ENCODE assay signal across 19 cellular contexts in genomic region chr5:146860213-146860891, GRCh38. TPM values are rescaled to one million over a fixed set of nuclear protein-coding genes. Genes with fewer than 3 reads are reported as not detected.
DNase-seq lines count a peak whose midpoint lies in the region; ATAC-seq, FAIRE-seq and TF ChIP-seq lines count a peak whose summit lies in the region.
"Had no signal": no experiment of that assay in that cellular context is flagged by ENCODE, and none has a peak within 500 bp of the region (broad histone marks: within the 10 kb centered on the region; RNA-seq: fewer than 3 reads in every experiment).

No MANE protein-coding gene starts in this region.

- H3K79me2 ChIP-seq in astrocyte (ENCODE audit: insufficient read depth, low read length), result no peaks in the 10 kb centered on the region

- in situ Hi-C loops in Caki2 (cut with HindIII; ENCODE audit: low pct_unique_long_range_greater_than_20kb, low sequenced_read_pairs), result no loop called here

- no peaks in the 10 kb centered on the region for H3K36me3 ChIP-seq in astrocyte (ENCODE audit: insufficient read depth, low read length)
- H3K36me3 ChIP-seq: BE2C, uterus had no signal

- H3K27me3 Mint-ChIP-seq in astrocyte (ENCODE audit: low read depth, unreplicated experiment) (no peaks in the 10 kb centered on the region), mesothelial cell of epicardium (ENCODE audit: low read depth) (no peaks in the 10 kb centered on the region)
- H3K27me3 Mint-ChIP-seq in stimulated activated naive B cell treated with anti-CD40 and anti-IgM and Interleukin-4, amounts not matched to agents 10 μg/mL and 1 μg/mL and 100 μg/mL, for 72 hours, result peaks cover 0 to 3% of the 10 kb centered on the region in 2 donors

- no peaks in the 10 kb centered on the region for H3K36me3 Mint-ChIP-seq in astrocyte (ENCODE audit: low read depth, unreplicated experiment)
- peaks cover 2% of the 10 kb centered on the region for H3K36me3 Mint-ChIP-seq in mesothelial cell of epicardium
- no peaks in the 10 kb centered on the region for H3K36me3 Mint-ChIP-seq in stimulated activated naive B cell treated with anti-CD40 and anti-IgM and Interleukin-4, amounts not matched to agents 10 μg/mL and 1 μg/mL and 100 μg/mL, for 72 hours

- H3K9ac ChIP-seq in astrocyte (ENCODE audit: low read length), result no peak overlapping the region

- peak overlapping the region; percentile 26 for H3K4me2 ChIP-seq in astrocyte (ENCODE audit: low read length)

- no peaks in the 10 kb centered on the region for H3K4me1 ChIP-seq in astrocyte (ENCODE audit: insufficient read depth, low read length)
- H3K4me1 ChIP-seq: BE2C, uterus had no signal

- no peaks in the 10 kb centered on the region for H3K9me3 ChIP-seq in astrocyte (ENCODE audit: insufficient read depth, low read depth, low read length)
- H3K9me3 ChIP-seq: BE2C, uterus had no signal

- peaks cover 7% of the 10 kb centered on the region for H3K4me1 Mint-ChIP-seq in astrocyte (ENCODE audit: low read depth, unreplicated experiment)
- H3K4me1 Mint-ChIP-seq in mesothelial cell of epicardium, result peaks cover 19% of the 10 kb centered on the region
- H3K4me1 Mint-ChIP-seq in stimulated activated naive B cell treated with anti-CD40 and anti-IgM and Interleukin-4, amounts not matched to agents 10 μg/mL and 1 μg/mL and 100 μg/mL, for 72 hours, result no peaks in the 10 kb centered on the region

- no peak for FAIRE-seq in astrocyte (lab: Jason Lieb, UNC)

- no peak overlapping the region for H3K4me3 Mint-ChIP-seq in astrocyte (ENCODE audit: unreplicated experiment)
- H3K4me3 Mint-ChIP-seq in mesothelial cell of epicardium, result no peak overlapping the region
- no peak overlapping the region for H3K4me3 Mint-ChIP-seq in stimulated activated naive B cell treated with anti-CD40 and anti-IgM and Interleukin-4, amounts not matched to agents 10 μg/mL and 1 μg/mL and 100 μg/mL, for 72 hours

- H3K9me3 Mint-ChIP-seq in astrocyte (ENCODE audit: unreplicated experiment) (no peaks in the 10 kb centered on the region), mesothelial cell of epicardium (no peaks in the 10 kb centered on the region)
- H3K9me3 Mint-ChIP-seq in stimulated activated naive B cell treated with anti-CD40 and anti-IgM and Interleukin-4, amounts not matched to agents 10 μg/mL and 1 μg/mL and 100 μg/mL, for 72 hours, result no peaks in the 10 kb centered on the region

- H2AFZ ChIP-seq in astrocyte (ENCODE audit: low read depth, low read length), result no peak overlapping the region

- no peak overlapping the region for H3K27ac ChIP-seq in astrocyte (ENCODE audit: low read depth, low read length)
- H3K27ac ChIP-seq: uterus had no signal

- no peak for ATAC-seq in HG02884 (IDR thresholded peaks at IDR 0.05; ENCODE audit: unreplicated experiment)
- no peak for ATAC-seq in stimulated activated naive B cell treated with anti-CD40 and anti-IgM and Interleukin-4, amounts not matched to agents 10 μg/mL and 1 μg/mL and 100 μg/mL, for 72 hours (replicated peaks)

- no peak overlapping the region for H3K27ac Mint-ChIP-seq in astrocyte (ENCODE audit: unreplicated experiment)
- H3K27ac Mint-ChIP-seq in mesothelial cell of epicardium, result peak overlapping the region; percentile 53
- H3K27ac Mint-ChIP-seq in stimulated activated naive B cell treated with anti-CD40 and anti-IgM and Interleukin-4, amounts not matched to agents 10 μg/mL and 1 μg/mL and 100 μg/mL, for 72 hours, result no peak overlapping the region

- TF ChIP-seq CTCF in astrocyte (IDR thresholded peaks at IDR 0.05; ENCODE audit: insufficient read depth, low read depth, low read length) (no peak), mesothelial cell of epicardium (IDR thresholded peaks at IDR 0.05; ENCODE audit: unreplicated experiment) (no peak)

- H4K20me1 ChIP-seq in astrocyte (ENCODE audit: insufficient read depth, low read length), result no peaks in the 10 kb centered on the region

- no peak overlapping the region for H3K4me3 ChIP-seq in astrocyte (ENCODE audit: insufficient read depth, low read depth, low read length)
- H3K4me3 ChIP-seq: uterus had no signal

- no peaks in the 10 kb centered on the region for H3K27me3 ChIP-seq in astrocyte (ENCODE audit: insufficient read depth, low read length)
- H3K27me3 ChIP-seq: BE2C, uterus had no signal

- peak; percentile 89 for DNase-seq in Caki2 (ENCODE audit: low read depth)
- peak; percentile 84 for DNase-seq in HT-29 (ENCODE audit: low spot score)
- peak; percentile 81 for DNase-seq in astrocyte (ENCODE audit: low read depth)
- DNase-seq in mesothelial cell of epicardium (ENCODE audit: low spot score in 2 of 2, unreplicated experiment in 2 of 2), result no peak
- DNase-seq in stimulated activated naive B cell treated with anti-CD40 and anti-IgM and Interleukin-4, amounts not matched to agents 10 μg/mL and 1 μg/mL and 100 μg/mL, for 72 hours, result no peak
- no peak for DNase-seq in NCI-H774 (lab: John Stamatoyannopoulos, UW)
- DNase-seq in medulla oblongata (ENCODE audit: extremely low spot score), result no peak
- DNase-seq: activated gamma-delta T cell; aorta; BE2C; DMS79; KG1; NCI-H1436; occipital lobe; stimulated activated naive CD4-positive, alpha-beta T cell treated with Interleukin-2 at 50 U/mL for 16 hours; uterus had no signal

RNA-seq across cellular contexts. Expression of gene PPP2R2B, which starts 18.2 kb away (rescaled TPM):
- 1.5 and 10.8 TPM in 2 replicates for total RNA-seq in Caki2 (2014; rRNA removed; shearing (Covaris generic); ENCODE audit: low replicate concordance)
- 0.03 and 0.08 TPM in 2 replicates for total RNA-seq in HT-29 (2014; rRNA removed; shearing (Covaris generic))
- total RNA-seq in astrocyte, result 2.4 and 5.2 TPM in 2 replicates
- 18.2 to 20.2 TPM (median 19.7 TPM) in 3 replicates for total RNA-seq in mesothelial cell of epicardium
- total RNA-seq: lung microvascular endothelial cell, OCI-LY7 had no signal

Comparison
In these comparisons a context has a peak if more than half of its experiments do, and no peak if none do; other contexts are left out.
1. DNase-seq: peak in Caki2 (single experiment), HT-29 (single experiment) and astrocyte (single experiment); none in mesothelial cell of epicardium (0 of 2), stimulated activated naive B cell treated with anti-CD40 and anti-IgM and Interleukin-4, amounts not matched to agents 10 μg/mL and 1 μg/mL and 100 μg/mL, for 72 hours (single experiment), NCI-H774 (single experiment) and medulla oblongata (single experiment).